Comparison of ENCODE assay signal across 18 cellular contexts in the genomic region with DNA sequence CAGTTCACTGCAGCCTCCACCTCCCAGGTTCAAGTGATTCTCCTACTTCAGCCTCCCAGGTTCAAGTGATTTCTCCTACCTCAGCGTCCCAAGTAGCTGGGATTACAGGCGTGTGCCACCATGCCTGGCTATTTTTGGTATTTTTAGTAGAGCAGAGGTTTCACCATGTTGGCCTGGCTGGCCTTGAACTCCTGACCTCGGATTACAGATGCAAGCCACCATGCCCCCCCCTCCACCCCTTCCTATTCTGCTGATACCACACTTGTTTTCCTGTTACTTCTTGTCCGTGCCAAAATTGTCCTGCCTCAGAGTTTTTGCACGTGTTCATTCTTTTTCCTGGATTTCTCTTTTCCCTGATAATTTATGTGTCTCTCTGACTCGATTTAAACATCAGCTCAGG.
DNase-seq lines count a peak whose midpoint lies in the region; ATAC-seq, FAIRE-seq and TF ChIP-seq lines count a peak whose summit lies in the region.
"Had no signal": no experiment of that assay in that cellular context is flagged by ENCODE, and none has a peak within 500 bp of the region (broad histone marks: within the 10 kb centered on the region; RNA-seq: fewer than 3 reads in every experiment).

No MANE protein-coding gene starts in this region.

- peak overlapping the region; percentile 30 for H3K27ac Mint-ChIP-seq in activated naive CD8-positive, alpha-beta T cell treated with anti-CD3 and anti-CD28 coated beads for 36 hours
- H3K27ac Mint-ChIP-seq in activated naive CD8-positive, alpha-beta T cell treated with anti-CD3 and anti-CD28 coated beads, Interleukin-2, amount 50 U/mL, for 24 hours, result no peak overlapping the region
- no peak overlapping the region for H3K27ac Mint-ChIP-seq in HFFc6
- H3K27ac Mint-ChIP-seq: CD4-positive, alpha-beta T cell; GM23338 had no signal

- H3K27me3 ChIP-seq in endothelial cell of umbilical vein (ENCODE audit: control insufficient read depth in 2 of 2, insufficient read depth in 2 of 2, low read length in 2 of 2) (no peaks in the 10 kb centered on the region), liver (ENCODE audit: control insufficient read depth in 4 of 4, insufficient read depth in 4 of 4, low read length in 3 of 4) (no peaks in the 10 kb centered on the region), esophagus muscularis mucosa (no peaks in the 10 kb centered on the region), hepatocyte (no peaks in the 10 kb centered on the region)

- H2AFZ ChIP-seq in endothelial cell of umbilical vein (ENCODE audit: low read depth, low read length) (no peak overlapping the region), hepatocyte (no peak overlapping the region)
- H2AFZ ChIP-seq: GM23338 had no signal

- peaks cover 4% of the 10 kb centered on the region for H3K9me3 Mint-ChIP-seq in activated naive CD8-positive, alpha-beta T cell treated with anti-CD3 and anti-CD28 coated beads for 36 hours
- H3K9me3 Mint-ChIP-seq in activated naive CD8-positive, alpha-beta T cell treated with anti-CD3 and anti-CD28 coated beads, Interleukin-2, amount 50 U/mL, for 24 hours, result peaks cover 6% of the 10 kb centered on the region
- no peaks in the 10 kb centered on the region for H3K9me3 Mint-ChIP-seq in HFFc6
- H3K9me3 Mint-ChIP-seq: CD4-positive, alpha-beta T cell; GM23338 had no signal

- TF ChIP-seq POLR2A in endothelial cell of umbilical vein (IDR thresholded peaks at IDR 0.05; ENCODE audit: low read depth, low read length), result no peak
- TF ChIP-seq POLR2A in esophagus muscularis mucosa (IDR thresholded peaks at IDR 0.05; ENCODE audit: low read depth), result no peak

- H4K20me1 ChIP-seq in endothelial cell of umbilical vein (replicated peaks; ENCODE audit: control insufficient read depth, extremely low read depth, insufficient read depth, low read length) (peaks cover 2% of the 10 kb centered on the region), hepatocyte (ENCODE audit: insufficient read depth, poor library complexity, severe bottlenecking) (no peaks in the 10 kb centered on the region)

- no peak overlapping the region for H3K4me2 ChIP-seq in endothelial cell of umbilical vein (ENCODE audit: insufficient read depth, low read length)
- H3K4me2 ChIP-seq in hepatocyte, result no peak overlapping the region
- H3K4me2 ChIP-seq: A549, GM23338 had no signal

- H3K9me3 ChIP-seq in endothelial cell of umbilical vein (replicated peaks; ENCODE audit: control insufficient read depth, insufficient read depth, low read length) (no peaks in the 10 kb centered on the region), liver (ENCODE audit: control insufficient read depth in 4 of 4, low read length in 3 of 4) (no peaks in the 10 kb centered on the region), esophagus muscularis mucosa (peaks cover 0 to 4% (median 0%) of the 10 kb centered on the region in 4 donors), hepatocyte (ENCODE audit: low read depth) (peaks cover 9% of the 10 kb centered on the region)

- no TSS peak for BruUV-seq in endothelial cell of umbilical vein (replicated peaks; lab: Mats Ljungman, UMichigan)

- H3K4me1 ChIP-seq in endothelial cell of umbilical vein (ENCODE audit: control insufficient read depth, extremely low read depth, insufficient read depth, low read length), result no peaks in the 10 kb centered on the region
- no peaks in the 10 kb centered on the region for H3K4me1 ChIP-seq in liver (ENCODE audit: control insufficient read depth in 4 of 4, insufficient read depth in 4 of 4, low read length in 3 of 4)
- peaks cover 0 to 2% (median 0%) of the 10 kb centered on the region in 4 donors for H3K4me1 ChIP-seq in esophagus muscularis mucosa
- no peaks in the 10 kb centered on the region for H3K4me1 ChIP-seq in hepatocyte (ENCODE audit: insufficient read depth)
- H3K4me1 ChIP-seq: A549 had no signal

- no peaks in the 10 kb centered on the region for H3K9me2 ChIP-seq in hepatocyte (replicated peaks; ENCODE audit: insufficient read depth)

- POLR2A ChIA-PET in endothelial cell of umbilical vein (lab: Charles Lee), result no interaction called here

- WGBS in liver, result 82% methylated on average over 6 of the region's 6 CpGs
- 80% methylated on average over 6 of the region's 6 CpGs for WGBS in esophagus muscularis mucosa
- 98% methylated on average over 6 of the region's 6 CpGs for WGBS in hepatocyte (ENCODE audit: low lambda C conversion rate, missing lambda C conversion rate)

- TF ChIP-seq EP300 in esophagus muscularis mucosa (IDR thresholded peaks at IDR 0.05), result no peak

- H3K4me3 ChIP-seq in endothelial cell of umbilical vein (replicated peaks in 1 of 3; ENCODE audit: insufficient read depth in 1 of 3, low read depth in 1 of 3, low read length in 3 of 3), result no peak overlapping the region
- no peak overlapping the region for H3K4me3 ChIP-seq in liver (ENCODE audit: low read depth in 1 of 3, low read length in 3 of 3)
- no peak overlapping the region for H3K4me3 ChIP-seq in esophagus muscularis mucosa
- no peak overlapping the region for H3K4me3 ChIP-seq in hepatocyte
- H3K4me3 ChIP-seq: A549, GM23338 had no signal

- no peak for ATAC-seq in activated naive CD8-positive, alpha-beta T cell treated with anti-CD3 and anti-CD28 coated beads, Interleukin-2, amount 50 U/mL, for 24 hours
- ATAC-seq: A549, GM23338 had no signal

- dilution Hi-C loops in endothelial cell of umbilical vein (cut with MboI; ENCODE audit: extremely low pct_ligation_motif_present, low sequenced_read_pairs), result no loop called here

- TF ChIP-seq RAD21 in liver (IDR thresholded peaks at IDR 0.05), result no peak

- H3K36me3 ChIP-seq in endothelial cell of umbilical vein (ENCODE audit: control insufficient read depth in 2 of 2, extremely low read depth in 1 of 2, insufficient read depth in 2 of 2, low read length in 2 of 2) (no peaks in the 10 kb centered on the region), liver (ENCODE audit: control insufficient read depth in 4 of 4, insufficient read depth in 3 of 4, low read depth in 1 of 4, low read length in 3 of 4) (peaks cover 0 to 6% (median 0%) of the 10 kb centered on the region in 4 donors), esophagus muscularis mucosa (peaks cover 0 to under 1% (median 0%) of the 10 kb centered on the region in 4 donors), hepatocyte (replicated peaks; ENCODE audit: insufficient read depth, low read depth) (no peaks in the 10 kb centered on the region)

- peaks cover 40% of the 10 kb centered on the region for H3K36me3 Mint-ChIP-seq in activated naive CD8-positive, alpha-beta T cell treated with anti-CD3 and anti-CD28 coated beads for 36 hours
- peaks cover 36% of the 10 kb centered on the region for H3K36me3 Mint-ChIP-seq in activated naive CD8-positive, alpha-beta T cell treated with anti-CD3 and anti-CD28 coated beads, Interleukin-2, amount 50 U/mL, for 24 hours (ENCODE audit: low read depth)
- peaks cover 21% of the 10 kb centered on the region for H3K36me3 Mint-ChIP-seq in HFFc6 (ENCODE audit: low read depth)

- intact Hi-C loops in endothelial cell of umbilical vein (cut with micrococcal nuclease) (no loop called here), esophagus muscularis mucosa (cut with DNase I) (no loop called here)

- TF ChIP-seq CTCF in endothelial cell of umbilical vein (IDR thresholded peaks at IDR 0.05; ENCODE audit: extremely low read depth in 1 of 2, insufficient read depth in 1 of 2, low read depth in 1 of 2, low read length in 2 of 2) (no peak), liver (IDR thresholded peaks at IDR 0.05; ENCODE audit: low read depth, low read length, missing input control) (no peak), esophagus muscularis mucosa (IDR thresholded peaks at IDR 0.05) (no peak), hepatocyte (IDR thresholded peaks at IDR 0.05; ENCODE audit: poor library complexity) (no peak), HFFc6 (IDR thresholded peaks at IDR 0.05) (no peak)

- no peak for FAIRE-seq in endothelial cell of umbilical vein (lab: Jason Lieb, UNC)
- FAIRE-seq: H54 had no signal

- no peaks in the 10 kb centered on the region for H3K27me3 Mint-ChIP-seq in activated naive CD8-positive, alpha-beta T cell treated with anti-CD3 and anti-CD28 coated beads for 36 hours
- H3K27me3 Mint-ChIP-seq in activated naive CD8-positive, alpha-beta T cell treated with anti-CD3 and anti-CD28 coated beads, Interleukin-2, amount 50 U/mL, for 24 hours, result no peaks in the 10 kb centered on the region
- H3K27me3 Mint-ChIP-seq in HFFc6 (ENCODE audit: insufficient read depth), result no peaks in the 10 kb centered on the region
- H3K27me3 Mint-ChIP-seq: CD4-positive, alpha-beta T cell had no signal

- H3K4me3 Mint-ChIP-seq in activated naive CD8-positive, alpha-beta T cell treated with anti-CD3 and anti-CD28 coated beads for 36 hours, result no peak overlapping the region
- no peak overlapping the region for H3K4me3 Mint-ChIP-seq in activated naive CD8-positive, alpha-beta T cell treated with anti-CD3 and anti-CD28 coated beads, Interleukin-2, amount 50 U/mL, for 24 hours
- H3K4me3 Mint-ChIP-seq in HFFc6, result no peak overlapping the region
- H3K4me3 Mint-ChIP-seq: CD4-positive, alpha-beta T cell; GM23338 had no signal

- DNase-seq in activated naive CD8-positive, alpha-beta T cell treated with anti-CD3 and anti-CD28 coated beads for 36 hours, result no peak
- no peak for DNase-seq in activated naive CD8-positive, alpha-beta T cell treated with anti-CD3 and anti-CD28 coated beads, Interleukin-2, amount 50 U/mL, for 24 hours
- peak; percentile 4 for DNase-seq in MV-4-11 (lab: John Stamatoyannopoulos, UW)
- peak; percentile 9 for DNase-seq in endothelial cell of umbilical vein (ENCODE audit: low read depth, low spot score)
- no peak for DNase-seq in esophagus muscularis mucosa (ENCODE audit: extremely low spot score)
- no peak for DNase-seq in hepatocyte (ENCODE audit: low spot score)
- DNase-seq in HFFc6, result no peak
- DNase-seq: AML-193; CD4-positive, alpha-beta T cell; DMS79 treated with DMSO at 0.1 percent for 48 hours; GF-D8; HCEC 1CT had no signal

- H3K9me1 ChIP-seq in endothelial cell of umbilical vein (replicated peaks; ENCODE audit: control insufficient read depth, extremely low read depth, insufficient read depth, low read length), result no peaks in the 10 kb centered on the region

- H3K27ac ChIP-seq in endothelial cell of umbilical vein (ENCODE audit: insufficient read depth, low read depth, low read length) (no peak overlapping the region), liver (ENCODE audit: low read depth in 1 of 2, low read length in 2 of 2) (no peak overlapping the region), esophagus muscularis mucosa (replicated peaks in 1 of 4) (no peak overlapping the region), hepatocyte (no peak overlapping the region)
- H3K27ac ChIP-seq: 22Rv1, A549, C4-2B had no signal

- H3K4me1 Mint-ChIP-seq in activated naive CD8-positive, alpha-beta T cell treated with anti-CD3 and anti-CD28 coated beads for 36 hours, result peaks cover 25% of the 10 kb centered on the region
- peaks cover 14% of the 10 kb centered on the region for H3K4me1 Mint-ChIP-seq in activated naive CD8-positive, alpha-beta T cell treated with anti-CD3 and anti-CD28 coated beads, Interleukin-2, amount 50 U/mL, for 24 hours
- H3K4me1 Mint-ChIP-seq in HFFc6 (ENCODE audit: low read depth), result no peaks in the 10 kb centered on the region

- CTCF ChIA-PET in endothelial cell of umbilical vein (lab: Charles Lee), result interaction anchor here (1.1 to 4.3 kb wide), 3 partner anchors 8 to 26 kb away, joined by 3 to 29 read pairs (median 3); no protein-coding TSS in a partner anchor

- no peaks in the 10 kb centered on the region for H3K79me2 ChIP-seq in endothelial cell of umbilical vein (ENCODE audit: control insufficient read depth, insufficient read depth, low read length)
- no peaks in the 10 kb centered on the region for H3K79me2 ChIP-seq in hepatocyte

- H3K9ac ChIP-seq in endothelial cell of umbilical vein (replicated peaks; ENCODE audit: extremely low read depth, insufficient read depth, low read length) (no peak overlapping the region), liver (ENCODE audit: low read depth in 1 of 2, low read length in 2 of 2) (no peak overlapping the region)

Comparison
In these comparisons a context has a peak if more than half of its experiments do, and no peak if none do; other contexts are left out.
1. DNase-seq: peak in MV-4-11 (single experiment) and endothelial cell of umbilical vein (single experiment); none in activated naive CD8-positive, alpha-beta T cell treated with anti-CD3 and anti-CD28 coated beads for 36 hours (single experiment), activated naive CD8-positive, alpha-beta T cell treated with anti-CD3 and anti-CD28 coated beads, Interleukin-2, amount 50 U/mL, for 24 hours (single experiment), esophagus muscularis mucosa (single experiment), hepatocyte (single experiment) and HFFc6 (single experiment).